Comparison of ENCODE assay signal across 8 cellular contexts in the genomic region with DNA sequence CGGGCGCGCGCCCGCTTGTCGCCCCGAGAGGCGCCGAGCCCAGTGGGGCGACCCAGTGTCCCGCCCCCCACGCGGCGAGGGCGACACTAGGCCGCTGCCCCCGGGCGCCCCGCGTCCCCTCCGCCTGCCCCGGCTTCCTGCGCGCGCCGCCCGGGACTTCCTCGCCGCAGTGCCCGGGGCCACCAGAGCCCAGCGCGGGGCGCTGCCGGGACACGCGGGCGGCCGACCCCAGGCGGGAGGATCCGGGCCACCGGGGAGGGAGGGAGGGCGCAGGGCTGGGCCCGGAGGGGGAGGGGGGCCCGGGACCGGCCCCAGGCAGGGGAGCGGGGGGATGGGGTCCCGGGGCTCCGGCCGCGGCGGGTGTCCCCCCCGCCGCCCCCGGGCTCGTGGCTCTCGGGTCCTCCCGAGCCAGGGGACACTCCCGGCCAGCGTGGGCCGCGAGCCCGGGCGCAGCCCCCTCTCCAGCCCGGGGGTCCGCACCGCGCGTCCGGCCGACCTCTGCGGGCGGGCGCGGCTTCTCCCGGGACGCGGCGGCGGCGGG. TPM values are rescaled to one million over a fixed set of nuclear protein-coding genes. Genes with fewer than 3 reads are reported as not detected.
DNase-seq lines count a peak whose midpoint lies in the region; ATAC-seq, FAIRE-seq and TF ChIP-seq lines count a peak whose summit lies in the region.

No MANE protein-coding gene starts in this region.

- in situ Hi-C loops in gastrocnemius medialis (cut with MboI; ENCODE audit: low sequenced_read_pairs in 4 of 4), result loop anchor here in 3 of 4 donors (25.0 kb wide), 2 partner anchors 141 to 241 kb away; partner anchors contain the start of gene INPP5A (in 1 of the 3)

- POLR2A ChIA-PET in HEK293T (lab: Yijun Ruan, JAX), result interaction anchor here (0.7 to 1.4 kb wide), 4 partner anchors 16 to 49 kb away, joined by 3 to 5 read pairs (median 3); no protein-coding TSS in a partner anchor

- CTCF ChIA-PET in HEK293T (lab: Yijun Ruan, JAX), result no interaction called here

- peak overlapping the region; percentile 66 for H3K4me2 ChIP-seq in OCI-LY3 (ENCODE audit: low read length)

- intact Hi-C loops in gastrocnemius medialis (cut with DNase I; ENCODE audit: low total_unique reads), result loop anchor here (1.0 to 10.0 kb wide), 4 partner anchors 24 to 231 kb away; no protein-coding TSS in a partner anchor

- TF ChIP-seq CTCF in GM12864 (IDR thresholded peaks at IDR 0.05; ENCODE audit: low read depth, low read length, missing control alignments) (peak; percentile 25), OCI-LY3 (IDR thresholded peaks at IDR 0.05; ENCODE audit: low read depth, low read length) (no peak), cardiac muscle cell (IDR thresholded peaks at IDR 0.05; ENCODE audit: low read depth, low read length) (no peak), gastrocnemius medialis (IDR thresholded peaks at IDR 0.05 in 4 of 5, conservative IDR thresholded peaks at IDR 0.05 in 1 of 5) (peak in 4 of 5 experiments; percentile 27 to 67 (median 50))

- H3K9me3 ChIP-seq in OCI-LY3 (ENCODE audit: insufficient read depth, low read length) (no peaks in the 10 kb centered on the region), cardiac muscle cell (ENCODE audit: low read depth) (no peaks in the 10 kb centered on the region), gastrocnemius medialis (no peaks in the 10 kb centered on the region)

- no peak for FAIRE-seq in GM12892 (lab: Jason Lieb, UNC)

- H3K4me1 ChIP-seq in OCI-LY3 (ENCODE audit: low read length), result peaks cover 12% of the 10 kb centered on the region; the same call in 1 of the 2 replicates
- H3K4me1 ChIP-seq in cardiac muscle cell (ENCODE audit: low read depth), result peaks cover 14% of the 10 kb centered on the region
- H3K4me1 ChIP-seq in gastrocnemius medialis, result peaks cover 19 to 38% of the 10 kb centered on the region in 2 donors

- H3K36me3 ChIP-seq in OCI-LY3 (replicated peaks; ENCODE audit: low read depth, low read length), result no peaks in the 10 kb centered on the region
- no peaks in the 10 kb centered on the region for H3K36me3 ChIP-seq in cardiac muscle cell
- no peaks in the 10 kb centered on the region for H3K36me3 ChIP-seq in gastrocnemius medialis

- 0 out of 2 replicates have a peak, but pooled peaks cover 4% of the 10 kb centered on the region for H4K20me1 ChIP-seq in OCI-LY3 (ENCODE audit: insufficient read depth, low read length)

- TF ChIP-seq POLR2A in gastrocnemius medialis (IDR thresholded peaks at IDR 0.05) (peak in 1 of 2 donors; percentile 74), GM12892 (IDR thresholded peaks at IDR 0.05; ENCODE audit: low read depth, low read length) (no peak)

- H3K27ac ChIP-seq in OCI-LY3 (ENCODE audit: low read length) (no peak overlapping the region; the same call in 1 of the 2 replicates), cardiac muscle cell (peak overlapping the region; percentile 84), gastrocnemius medialis (peak overlapping the region; percentile 88 to 98 (median 96))

- DNase-seq in GM12864 (ENCODE audit: low read depth) (no peak), HEK293T (ENCODE audit: extremely low spot score) (peak; percentile 88), cardiac muscle cell (ENCODE audit: low read depth in 1 of 2, low spot score in 1 of 2) (peak; percentile 56 to 86), gastrocnemius medialis (peak in 1 of 2 donors; percentile 70), GM12892 (ENCODE audit: insufficient read length) (no peak), NCI-H2107 treated with DMSO at 0.1 percent for 48 hours (lab: John Stamatoyannopoulos, UW; ENCODE audit: unreplicated experiment) (no peak)
- peak; percentile 87 for DNase-seq in activated effector memory CD4-positive, alpha-beta T cell treated with anti-CD3 and anti-CD28 coated beads, Interleukin-2, amount 50 U/mL, for 16 hours

- H2AFZ ChIP-seq in OCI-LY3 (ENCODE audit: low read depth, low read length), result no peak overlapping the region

- H3K27me3 ChIP-seq in OCI-LY3 (ENCODE audit: low read depth, low read length) (no peaks in the 10 kb centered on the region), cardiac muscle cell (no peaks in the 10 kb centered on the region), gastrocnemius medialis (no peaks in the 10 kb centered on the region)

- peaks cover 12% of the 10 kb centered on the region for H3K79me2 ChIP-seq in OCI-LY3 (ENCODE audit: low read length)

- peak overlapping the region; percentile 60 for H3K9ac ChIP-seq in OCI-LY3 (ENCODE audit: low read length)

- ATAC-seq in gastrocnemius medialis, result peak; percentile 58 to 59

- H3K4me3 ChIP-seq in GM12864 (ENCODE audit: low read depth, low read length) (peak overlapping the region; percentile 28; the same call in 1 of the 2 replicates), OCI-LY3 (ENCODE audit: low read length) (peak overlapping the region; percentile 73), cardiac muscle cell (peak overlapping the region; percentile 62), gastrocnemius medialis (peak overlapping the region; percentile 69 to 72 (median 71))

TF ChIP-seq in HEK293T, 16 proteins besides CTCF, POLR2A, EP300 and RAD21:
- TF ChIP-seq L3MBTL2 (conservative IDR thresholded peaks at IDR 0.05), result no peak
- TF ChIP-seq NFRKB (IDR thresholded peaks at IDR 0.05), result no peak

RNA-seq across cellular contexts. Expression of gene PWWP2B, which starts 0.4 kb away (rescaled TPM):
- 28.3 and 35.7 TPM in 2 replicates for total RNA-seq in cardiac muscle cell
- 11.7 and 11.8 TPM in 2 replicates for polyA plus RNA-seq in cardiac muscle cell
- 10 to 100 TPM; 22.7 to 30.9 (median 24.4) TPM for total RNA-seq in gastrocnemius medialis
- not detected for polyA plus RNA-seq in GM12892 (2012; ENCODE audit: missing spikeins)

Comparison
In these comparisons a context has a peak if more than half of its experiments do, and no peak if none do; other contexts are left out.
1. DNase-seq: peak in HEK293T (single experiment), activated effector memory CD4-positive, alpha-beta T cell treated with anti-CD3 and anti-CD28 coated beads, Interleukin-2, amount 50 U/mL, for 16 hours (single experiment) and cardiac muscle cell (2 of 2); none in GM12864 (single experiment), GM12892 (single experiment) and NCI-H2107 treated with DMSO at 0.1 percent for 48 hours (single experiment).
2. CTCF ChIP-seq: peak in GM12864 (single experiment) and gastrocnemius medialis (4 of 5); none in OCI-LY3 (single experiment) and cardiac muscle cell (single experiment).
3. Peak in every context shown above with its lines, with median percentiles within 50 percentile points of each other: H3K4me3 ChIP-seq.